In the genomic region with DNA sequence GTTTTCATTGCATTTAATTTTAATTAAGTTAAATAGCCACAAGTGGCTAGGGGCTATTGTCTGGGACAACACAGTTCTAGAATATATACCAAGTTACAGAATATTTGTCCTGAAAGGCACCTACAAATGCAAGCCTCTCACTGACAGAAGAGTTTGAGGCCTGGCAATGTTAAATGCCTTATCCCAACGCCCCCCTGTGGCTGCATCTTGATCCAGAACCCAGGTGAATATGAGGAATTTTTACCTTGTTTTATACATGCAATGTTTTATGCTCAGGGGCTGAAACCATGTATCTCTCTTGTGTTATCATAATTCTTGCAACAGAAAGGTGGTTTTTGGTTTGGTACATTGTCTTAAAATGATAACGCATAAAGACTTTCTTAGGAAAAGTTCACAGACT, we compare ENCODE assay signal across 10 cellular contexts.
DNase-seq lines count a peak whose midpoint lies in the region; ATAC-seq, FAIRE-seq and TF ChIP-seq lines count a peak whose summit lies in the region.
"Had no signal": no experiment of that assay in that cellular context is flagged by ENCODE, and none has a peak within 500 bp of the region (broad histone marks: within the 10 kb centered on the region; RNA-seq: fewer than 3 reads in every experiment).

No MANE protein-coding gene starts in this region.

- H4K5ac ChIP-seq in IMR-90 (ENCODE audit: low read depth, low read length), result no peak overlapping the region

- TF ChIP-seq CTCF in IMR-90 (conservative IDR thresholded peaks at IDR 0.05; ENCODE audit: low read depth, low read length) (peak; percentile 46), bronchial epithelial cell (IDR thresholded peaks at IDR 0.05; ENCODE audit: insufficient read depth, low read length, severe bottlenecking) (peak; percentile 36), parathyroid adenoma (IDR thresholded peaks at IDR 0.05) (peak; percentile 45)

- TF ChIP-seq RAD21 in IMR-90 (IDR thresholded peaks at IDR 0.05; ENCODE audit: low read length), result peak; percentile 55

- DNase-seq in NCI-H510A (lab: John Stamatoyannopoulos, UW), result peak; percentile 26
- DNase-seq in NCI-H510A treated with DMSO at 0.1 percent for 48 hours (lab: John Stamatoyannopoulos, UW), result no peak
- peak; percentile 18 for DNase-seq in IMR-90
- peak; percentile 27 for DNase-seq in bronchial epithelial cell (ENCODE audit: low read depth)
- no peak for DNase-seq in NCI-H1436 (lab: John Stamatoyannopoulos, UW)
- no peak for DNase-seq in activated T-helper 2 cell treated with anti-CD3 and anti-CD28 coated beads, Interferon-gamma antibody, Interleukin-2, Interleukin-4, amounts not matched to agents 10 μg/mL and 5 μg/mL and 100 μg/mL, durations not matched to agents 14 hours and 24 hours and 36 hours (ENCODE audit: low spot score)
- DNase-seq: activated T-cell treated with anti-CD3 and anti-CD28 coated beads for 4 hours had no signal

- TF ChIP-seq POLR2A in IMR-90 (IDR thresholded peaks at IDR 0.05; ENCODE audit: low read depth, low read length), result no peak

- no peak for FAIRE-seq in bronchial epithelial cell (lab: Jason Lieb, UNC)

- H3K4me1 ChIP-seq in IMR-90 (ENCODE audit: control insufficient read depth, insufficient read depth, low read length), result no peaks in the 10 kb centered on the region
- H3K4me1 ChIP-seq in parathyroid adenoma, result no peaks in the 10 kb centered on the region

- no peak overlapping the region for H3K4ac ChIP-seq in IMR-90 (ENCODE audit: low read depth, low read length)

- no peak overlapping the region for H2AK5ac ChIP-seq in IMR-90 (ENCODE audit: low read depth, low read length)

- H3K27ac ChIP-seq in IMR-90 (ENCODE audit: insufficient read depth, low read length) (no peak overlapping the region), parathyroid adenoma (no peak overlapping the region)

- 100% methylated on average over 1 of the region's 2 CpGs; no CpG with 5 or more reads in 1 of the 2 experiments for WGBS in IMR-90 (ENCODE audit: extremely low coverage in 2 of 2, insufficient read length in 1 of 2), 2 experiments

- peaks cover 6% of the 10 kb centered on the region; the same call in 1 of the 2 replicates for H3K27me3 ChIP-seq in IMR-90 (ENCODE audit: control insufficient read depth, insufficient read depth, low read length)
- H3K27me3 ChIP-seq in bronchial epithelial cell (ENCODE audit: control insufficient read depth, insufficient read depth, low read length), result no peaks in the 10 kb centered on the region
- no peaks in the 10 kb centered on the region for H3K27me3 ChIP-seq in parathyroid adenoma (ENCODE audit: control insufficient read depth, insufficient read depth, low read length)

- H3K9ac ChIP-seq in IMR-90 (ENCODE audit: low read depth, low read length), result no peak overlapping the region
- no peak overlapping the region for H3K9ac ChIP-seq in parathyroid adenoma

- H3K56ac ChIP-seq in IMR-90 (ENCODE audit: extremely low read depth, insufficient read depth, low read length), result no peak overlapping the region

- H2BK120ac ChIP-seq in IMR-90 (ENCODE audit: low read depth, low read length), result no peak overlapping the region

- ATAC-seq in IMR-90 (ENCODE audit: low read depth) (no peak), HG02938 (IDR thresholded peaks at IDR 0.05; ENCODE audit: unreplicated experiment) (no peak)

- H2BK15ac ChIP-seq in IMR-90 (ENCODE audit: low read depth, low read length), result no peak overlapping the region

- no peaks in the 10 kb centered on the region for H3K79me2 ChIP-seq in parathyroid adenoma

- CTCF ChIA-PET in IMR-90 (lab: Yijun Ruan, JAX), result interaction anchor here (1.0 kb wide), 1 partner anchor 289 kb away, joined by 5 read pairs; no protein-coding TSS in a partner anchor

- H3K14ac ChIP-seq in IMR-90 (replicated peaks; ENCODE audit: low read depth, low read length), result no peak overlapping the region

- no peak overlapping the region for H4K8ac ChIP-seq in IMR-90 (ENCODE audit: low read depth in 2 of 2, low read length in 2 of 2)

- peaks cover 2% of the 10 kb centered on the region for H3K4me1 Mint-ChIP-seq in activated T-helper 2 cell treated with anti-CD3 and anti-CD28 coated beads, Interferon-gamma antibody, Interleukin-2, Interleukin-4, amounts not matched to agents 10 μg/mL and 5 μg/mL and 100 μg/mL, durations not matched to agents 14 hours and 24 hours and 36 hours (ENCODE audit: low read depth)

- dilution Hi-C loops in IMR-90 (cut with HindIII; ENCODE audit: low sequenced_read_pairs, unreplicated experiment), result loop anchor here (25.0 kb wide), 1 partner anchor 281 kb away; no protein-coding TSS in a partner anchor

- in situ Hi-C loops in IMR-90 (cut with MboI; ENCODE audit: low sequenced_read_pairs), result loop anchor here (10.0 kb wide), 1 partner anchor 543 kb away; no protein-coding TSS in a partner anchor

- no peak overlapping the region for H3K23ac ChIP-seq in IMR-90 (ENCODE audit: low read depth, low read length)

- H3K27ac Mint-ChIP-seq in activated T-helper 2 cell treated with anti-CD3 and anti-CD28 coated beads, Interferon-gamma antibody, Interleukin-2, Interleukin-4, amounts not matched to agents 10 μg/mL and 5 μg/mL and 100 μg/mL, durations not matched to agents 14 hours and 24 hours and 36 hours, result no peak overlapping the region
- H3K27ac Mint-ChIP-seq: CD4-positive, CD25-positive, alpha-beta regulatory T cell had no signal

- no peak overlapping the region for H3K4me3 Mint-ChIP-seq in activated T-helper 2 cell treated with anti-CD3 and anti-CD28 coated beads, Interferon-gamma antibody, Interleukin-2, Interleukin-4, amounts not matched to agents 10 μg/mL and 5 μg/mL and 100 μg/mL, durations not matched to agents 14 hours and 24 hours and 36 hours (ENCODE audit: low read depth)
- H3K4me3 Mint-ChIP-seq: CD4-positive, CD25-positive, alpha-beta regulatory T cell had no signal

- H4K91ac ChIP-seq in IMR-90 (ENCODE audit: insufficient read depth, low read depth, low read length), result no peak overlapping the region

- no peaks in the 10 kb centered on the region for H3K36me3 ChIP-seq in IMR-90 (ENCODE audit: control insufficient read depth, insufficient read depth, low read length)
- no peaks in the 10 kb centered on the region for H3K36me3 ChIP-seq in bronchial epithelial cell (ENCODE audit: control insufficient read depth, insufficient read depth, low read length)
- H3K36me3 ChIP-seq in parathyroid adenoma (ENCODE audit: control insufficient read depth, insufficient read depth, low read length), result no peaks in the 10 kb centered on the region

- peaks cover 2% of the 10 kb centered on the region; the same call in 1 of the 2 replicates for H3K9me1 ChIP-seq in IMR-90 (ENCODE audit: insufficient read depth, low read length)

- H3K79me1 ChIP-seq in IMR-90 (ENCODE audit: low read depth in 1 of 2, low read length in 2 of 2), result no peaks in the 10 kb centered on the region

- peaks cover 8% of the 10 kb centered on the region for H3K27me3 Mint-ChIP-seq in activated T-helper 2 cell treated with anti-CD3 and anti-CD28 coated beads, Interferon-gamma antibody, Interleukin-2, Interleukin-4, amounts not matched to agents 10 μg/mL and 5 μg/mL and 100 μg/mL, durations not matched to agents 14 hours and 24 hours and 36 hours (ENCODE audit: low read depth)

- no peak overlapping the region for H2AK9ac ChIP-seq in IMR-90 (replicated peaks; ENCODE audit: low read depth, low read length, poor library complexity)

- H3K18ac ChIP-seq in IMR-90 (ENCODE audit: low read depth, low read length), result no peak overlapping the region

- H2AFZ ChIP-seq in IMR-90 (replicated peaks; ENCODE audit: low read length, poor library complexity), result no peak overlapping the region
- H2AFZ ChIP-seq in parathyroid adenoma, result no peak overlapping the region

- intact Hi-C loops in IMR-90 (cut with micrococcal nuclease), result loop anchor here (5.0 kb wide), 1 partner anchor 201 kb away; no protein-coding TSS in a partner anchor
- intact Hi-C loops in activated T-helper 2 cell treated with anti-CD3 and anti-CD28 coated beads, Interferon-gamma antibody, Interleukin-2, Interleukin-4, amounts not matched to agents 10 μg/mL and 5 μg/mL and 100 μg/mL, durations not matched to agents 14 hours and 24 hours and 36 hours (cut with micrococcal nuclease), result loop anchor here (10.0 kb wide), 1 partner anchor 543 kb away; no protein-coding TSS in a partner anchor

- H4K20me1 ChIP-seq in IMR-90 (ENCODE audit: insufficient read depth, low read length), result no peaks in the 10 kb centered on the region

- H3K9me3 ChIP-seq in IMR-90 (ENCODE audit: control insufficient read depth, insufficient read depth, low read length) (no peaks in the 10 kb centered on the region), parathyroid adenoma (ENCODE audit: control insufficient read depth, low read length) (no peaks in the 10 kb centered on the region)

- H3K4me2 ChIP-seq in IMR-90 (ENCODE audit: low read depth, low read length), result no peak overlapping the region
- H3K4me2 ChIP-seq in parathyroid adenoma (ENCODE audit: low read length), result no peak overlapping the region

- no TSS peak for BruUV-seq in IMR-90 (replicated peaks; lab: Mats Ljungman, UMichigan)

- POLR2A ChIA-PET in IMR-90 (lab: Charles Lee; ENCODE audit: unreplicated experiment), result no interaction called here

- no peaks in the 10 kb centered on the region for H3K9me3 Mint-ChIP-seq in activated T-helper 2 cell treated with anti-CD3 and anti-CD28 coated beads, Interferon-gamma antibody, Interleukin-2, Interleukin-4, amounts not matched to agents 10 μg/mL and 5 μg/mL and 100 μg/mL, durations not matched to agents 14 hours and 24 hours and 36 hours
- H3K9me3 Mint-ChIP-seq: CD4-positive, CD25-positive, alpha-beta regulatory T cell had no signal

- H2BK5ac ChIP-seq in IMR-90 (ENCODE audit: low read depth, low read length, poor library complexity, severe bottlenecking), result no peak overlapping the region

- H2BK20ac ChIP-seq in IMR-90 (ENCODE audit: low read depth, low read length), result no peak overlapping the region

- no peak overlapping the region for H3K4me3 ChIP-seq in IMR-90 (ENCODE audit: insufficient read depth, low read depth, low read length)
- H3K4me3 ChIP-seq in bronchial epithelial cell (ENCODE audit: low read depth, low read length), result no peak overlapping the region
- no peak overlapping the region for H3K4me3 ChIP-seq in parathyroid adenoma (ENCODE audit: low read depth, low read length)

- H3K36me3 Mint-ChIP-seq in activated T-helper 2 cell treated with anti-CD3 and anti-CD28 coated beads, Interferon-gamma antibody, Interleukin-2, Interleukin-4, amounts not matched to agents 10 μg/mL and 5 μg/mL and 100 μg/mL, durations not matched to agents 14 hours and 24 hours and 36 hours (ENCODE audit: low read depth), result no peaks in the 10 kb centered on the region
- H3K36me3 Mint-ChIP-seq: CD4-positive, CD25-positive, alpha-beta regulatory T cell had no signal

TF ChIP-seq in IMR-90, 13 proteins besides CTCF, POLR2A, EP300 and RAD21:
- TF ChIP-seq MXI1 (IDR thresholded peaks at IDR 0.05; ENCODE audit: borderline replicate concordance, low read depth, low read length) (no peak), SMC3 (IDR thresholded peaks at IDR 0.05; ENCODE audit: low read depth, low read length) (peak; percentile 59)

Comparison
In these comparisons a context has a peak if more than half of its experiments do, and no peak if none do; other contexts are left out.
1. DNase-seq: peak in NCI-H510A (single experiment), IMR-90 (single experiment) and bronchial epithelial cell (single experiment); none in NCI-H510A treated with DMSO at 0.1 percent for 48 hours (single experiment), NCI-H1436 (single experiment) and activated T-helper 2 cell treated with anti-CD3 and anti-CD28 coated beads, Interferon-gamma antibody, Interleukin-2, Interleukin-4, amounts not matched to agents 10 μg/mL and 5 μg/mL and 100 μg/mL, durations not matched to agents 14 hours and 24 hours and 36 hours (single experiment).
2. Peak in every context shown above with its lines, with median percentiles within 50 percentile points of each other: CTCF ChIP-seq.